ENCODE assay signal across 13 cellular contexts in genomic region chr2:235024951-235025773, GRCh38.
DNase-seq lines count a peak whose midpoint lies in the region; ATAC-seq and TF ChIP-seq lines count a peak whose summit lies in the region.
"Had no signal": no experiment of that assay in that cellular context is flagged by ENCODE, and none has a peak within 500 bp of the region (broad histone marks: within the 10 kb centered on the region; RNA-seq: fewer than 3 reads in every experiment).

No MANE protein-coding gene starts in this region.

- H3K27ac ChIP-seq in dorsolateral prefrontal cortex: peak overlapping the region in 16 of 59 donors; percentile 5 to 70 (median 37)
- peak overlapping the region; percentile 73 for H3K27ac ChIP-seq in thymus (ENCODE audit: low read depth)
- H3K27ac ChIP-seq: 22Rv1, ascending aorta had no signal

- WGBS in thymus: 93% methylated on average over 20 of the region's 20 CpGs

- no peaks in the 10 kb centered on the region for H3K36me3 ChIP-seq in thymus (ENCODE audit: control insufficient read depth, insufficient read depth)
- H3K36me3 ChIP-seq: ascending aorta had no signal

- no peaks in the 10 kb centered on the region for H3K4me1 ChIP-seq in thymus (ENCODE audit: control insufficient read depth, insufficient read depth, low read length)

- H3K4me3 ChIP-seq in dorsolateral prefrontal cortex (peak overlapping the region in 10 of 59 donors; percentile 3 to 35 (median 18)), thymus (ENCODE audit: low read length) (no peak overlapping the region)
- H3K4me3 ChIP-seq: ascending aorta had no signal

- H3K27me3 ChIP-seq in dorsolateral prefrontal cortex (no peaks in the 10 kb centered on the region), thymus (ENCODE audit: control insufficient read depth, insufficient read depth) (no peaks in the 10 kb centered on the region)
- H3K27me3 ChIP-seq: ascending aorta had no signal

- DNase-seq in DMS 273 (lab: John Stamatoyannopoulos, UW; ENCODE audit: unreplicated experiment) (peak; percentile 39), DMS 273 treated with DMSO at 0.1 percent for 48 hours (lab: John Stamatoyannopoulos, UW) (no peak), dorsolateral prefrontal cortex (peak in 8 of 10 donors; percentile 45 to 80 (median 66)), medulla oblongata (ENCODE audit: extremely low spot score) (peak; percentile 42)
- DNase-seq in stimulated activated CD8-positive, alpha-beta memory T cell treated with anti-CD3 and anti-CD28 coated beads, Interleukin-4, amount 100 ng/mL, for 48 hours: no peak
- DNase-seq in stimulated activated CD4-positive, alpha-beta T cell treated with anti-CD3 and anti-CD28 coated beads, Interleukin-1b, Interleukin-23, amount 100 ng/mL, for 48 hours: no peak
- DNase-seq: activated CD4-positive, alpha-beta T cell treated with anti-CD3 and anti-CD28 coated beads for 36 hours; activated T-cell treated with anti-CD3 and anti-CD28 coated beads, Interleukin-2, amount 50 U/mL, for 72 hours; mesendoderm had no signal

- H3K9me3 ChIP-seq in thymus (ENCODE audit: control insufficient read depth): no peaks in the 10 kb centered on the region
- H3K9me3 ChIP-seq: ascending aorta had no signal

- intact Hi-C loops in dorsolateral prefrontal cortex (cut with DNase I): no loop called here

- ATAC-seq in GM21515 (IDR thresholded peaks at IDR 0.05; ENCODE audit: unreplicated experiment): no peak
- ATAC-seq: activated CD4-positive, alpha-beta T cell treated with anti-CD3 and anti-CD28 coated beads for 36 hours; activated T-cell treated with anti-CD3 and anti-CD28 coated beads, Interleukin-2, amount 50 U/mL, for 72 hours had no signal

- no peak for TF ChIP-seq CTCF in dorsolateral prefrontal cortex (IDR thresholded peaks at IDR 0.05 in 54 of 56, conservative IDR thresholded peaks at IDR 0.05 in 2 of 56; ENCODE audit: low read depth in 1 of 56, partially characterized antibody in 56 of 56)

Comparison
In these comparisons a context has a peak if more than half of its experiments do, and no peak if none do; other contexts are left out.
1. DNase-seq: peak in DMS 273 (single experiment), dorsolateral prefrontal cortex (8 of 10) and medulla oblongata (single experiment); none in DMS 273 treated with DMSO at 0.1 percent for 48 hours (single experiment), stimulated activated CD8-positive, alpha-beta memory T cell treated with anti-CD3 and anti-CD28 coated beads, Interleukin-4, amount 100 ng/mL, for 48 hours (single experiment) and stimulated activated CD4-positive, alpha-beta T cell treated with anti-CD3 and anti-CD28 coated beads, Interleukin-1b, Interleukin-23, amount 100 ng/mL, for 48 hours (single experiment).